ENCODE assay signal across 27 cellular contexts in the genomic region with DNA sequence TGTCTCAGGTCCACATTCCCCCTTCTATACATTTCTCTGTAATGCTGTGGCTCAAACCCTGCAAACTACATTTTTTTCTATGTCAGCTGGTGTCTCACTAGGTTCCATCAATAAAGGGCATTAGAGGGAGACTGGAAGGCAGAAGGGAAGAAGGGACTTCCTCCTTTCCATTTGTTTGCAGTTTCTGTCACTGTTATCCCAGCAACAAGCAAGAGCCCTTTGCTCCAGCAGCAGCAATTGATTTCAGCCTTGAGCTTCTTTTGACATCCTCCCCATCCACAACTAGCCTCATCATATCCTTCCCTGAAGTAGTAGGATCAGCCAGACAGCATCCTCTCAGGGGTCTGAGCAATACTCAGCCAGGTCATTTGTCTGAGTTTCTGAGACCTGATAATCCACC. TPM values are rescaled to one million over a fixed set of nuclear protein-coding genes. Genes with fewer than 3 reads are reported as not detected.
DNase-seq lines count a peak whose midpoint lies in the region; TF ChIP-seq lines count a peak whose summit lies in the region.
"Had no signal": no experiment of that assay in that cellular context is flagged by ENCODE, and none has a peak within 500 bp of the region (broad histone marks: within the 10 kb centered on the region; RNA-seq: fewer than 3 reads in every experiment).

No MANE protein-coding gene starts in this region.

- H2AFZ ChIP-seq in H9 (ENCODE audit: low read length) = no peak overlapping the region
- H2AFZ ChIP-seq: neural progenitor cell, parathyroid adenoma had no signal

- H4K8ac ChIP-seq in H9 (replicated peaks; ENCODE audit: insufficient read length, low read depth, low read length) = no peak overlapping the region

- H4K5ac ChIP-seq in H9 (ENCODE audit: insufficient read length, low read depth, low read length) = no peak overlapping the region

- peaks cover 20 to 33% of the 10 kb centered on the region in 2 experiments for H3K4me1 Mint-ChIP-seq in H9
- peaks cover 53% of the 10 kb centered on the region for H3K4me1 Mint-ChIP-seq in endothelial cell (ENCODE audit: unreplicated experiment)

- DNase-seq in CD1c-positive myeloid dendritic cell (ENCODE audit: extremely low spot score) (peak; percentile 19), H9 (no peak), NOMO-1 treated with DMSO at 0.1 percent for 48 hours (lab: John Stamatoyannopoulos, UW; ENCODE audit: unreplicated experiment) (peak; percentile 42), endothelial cell (ENCODE audit: low spot score) (no peak), MG63 (no peak), AG08396 (ENCODE audit: low spot score) (no peak)
- DNase-seq in stimulated activated CD4-positive, alpha-beta T cell treated with anti-CD3 and anti-CD28 coated beads, Interleukin-2, amount 100 ng/mL, for 24 hours = no peak
- DNase-seq: activated CD4-positive, alpha-beta T cell treated with anti-CD3 and anti-CD28 coated beads for 1 hour; activated CD8-positive, alpha-beta T cell treated with anti-CD3 and anti-CD28 coated beads, Interleukin-2, amount 10 ng/mL, durations not matched to agents 7 days and 5 days; activated effector memory CD4-positive, alpha-beta T cell treated with anti-CD3 and anti-CD28 coated beads, Interleukin-2, amount 50 U/mL, for 16 hours; activated naive CD8-positive, alpha-beta T cell treated with anti-CD3 and anti-CD28 coated beads for 36 hours; aorta; CD4-positive, alpha-beta memory T cell; endodermal cell; esophagus squamous epithelium; foreskin melanocyte; HFFc6; MM.1S; NCI-H510A; right cardiac atrium; T-helper 2 cell had no signal

- no peak overlapping the region for H3K4me2 ChIP-seq in H9 (ENCODE audit: insufficient read depth, insufficient read length, low read length)
- H3K4me2 ChIP-seq: neural progenitor cell had no signal

- no peak overlapping the region for H2BK5ac ChIP-seq in H9 (ENCODE audit: insufficient read length, low read length)

- H3K23me2 ChIP-seq in H9 (ENCODE audit: insufficient read length, low read depth, low read length, poor library complexity, severe bottlenecking) = peaks cover 6% of the 10 kb centered on the region

- no peak overlapping the region for H2BK20ac ChIP-seq in H9 (ENCODE audit: low read depth, low read length, poor library complexity, severe bottlenecking)

- H3K4me3 ChIP-seq in MG63 = no peak overlapping the region
- H3K4me3 ChIP-seq: cardiac muscle cell, esophagus squamous epithelium, neural progenitor cell, SK-N-MC had no signal

- H3K79me1 ChIP-seq in H9 (ENCODE audit: insufficient read depth, low read depth, low read length, poor library complexity, severe bottlenecking) = peaks cover 3% of the 10 kb centered on the region

- TF ChIP-seq CTCF in H9 (conservative IDR thresholded peaks at IDR 0.05) = no peak
- TF ChIP-seq CTCF in endothelial cell (IDR thresholded peaks at IDR 0.05; ENCODE audit: unreplicated experiment) = no peak

- H3K9me3 Mint-ChIP-seq in H9 (no peaks in the 10 kb centered on the region), endothelial cell (ENCODE audit: unreplicated experiment) (no peaks in the 10 kb centered on the region)
- H3K9me3 Mint-ChIP-seq: endodermal cell, HFFc6, IgD-negative memory B cell, type B pancreatic cell had no signal

- no peak overlapping the region for H3K4ac ChIP-seq in H9 (ENCODE audit: low read depth, low read length)

- H4K91ac ChIP-seq in H9 (ENCODE audit: insufficient read length, low read depth, low read length) = no peak overlapping the region

- no peak overlapping the region for H2BK120ac ChIP-seq in H9 (ENCODE audit: low read depth, low read length, poor library complexity, severe bottlenecking)

- H3K36me3 ChIP-seq in MG63 = peaks cover 18% of the 10 kb centered on the region
- H3K36me3 ChIP-seq: cardiac muscle cell had no signal

- no peaks in the 10 kb centered on the region for H3K27me3 ChIP-seq in H9 (ENCODE audit: insufficient read depth, low read length)
- no peaks in the 10 kb centered on the region for H3K27me3 ChIP-seq in MG63
- H3K27me3 ChIP-seq: cardiac muscle cell, esophagus squamous epithelium, neural progenitor cell had no signal

- no peak overlapping the region for H3K27ac ChIP-seq in H9 (ENCODE audit: insufficient read length, low read depth, low read length)
- H3K27ac ChIP-seq: cardiac muscle cell, esophagus squamous epithelium, neural progenitor cell, parathyroid adenoma, SK-N-MC had no signal

- no peak overlapping the region for H2AK5ac ChIP-seq in H9 (ENCODE audit: insufficient read length, low read length)

- H3K4me3 Mint-ChIP-seq in H9 (no peak overlapping the region), endothelial cell (ENCODE audit: unreplicated experiment) (no peak overlapping the region)
- H3K4me3 Mint-ChIP-seq: activated CD8-positive, alpha-beta T cell treated with anti-CD3 and anti-CD28 coated beads, Interleukin-2, amount 10 ng/mL, durations not matched to agents 7 days and 5 days; activated naive CD8-positive, alpha-beta T cell treated with anti-CD3 and anti-CD28 coated beads for 36 hours; endodermal cell; HFFc6; neural progenitor cell; type B pancreatic cell had no signal

- peaks cover 2% of the 10 kb centered on the region; the same call in 1 of the 2 replicates for H3K4me1 ChIP-seq in H9 (ENCODE audit: insufficient read depth, low read length)

- H3K36me3 Mint-ChIP-seq in H9 (ENCODE audit: insufficient read depth in 1 of 3, low read depth in 3 of 3) (peaks cover 10 to 21% (median 14%) of the 10 kb centered on the region in 3 experiments; a peak in 6 of 7 replicates), endothelial cell (ENCODE audit: low read depth, unreplicated experiment) (peaks cover 9% of the 10 kb centered on the region)

- no peak overlapping the region for H3K18ac ChIP-seq in H9 (ENCODE audit: insufficient read length, low read depth, low read length)

- no peaks in the 10 kb centered on the region for H3K79me2 ChIP-seq in H9 (ENCODE audit: insufficient read depth, low read length)

- no peaks in the 10 kb centered on the region for H3K9me3 ChIP-seq in H9 (ENCODE audit: control insufficient read depth, low read depth, low read length)
- H3K9me3 ChIP-seq in MG63 = no peaks in the 10 kb centered on the region
- H3K9me3 ChIP-seq: esophagus squamous epithelium had no signal

- H3K9ac ChIP-seq in H9 (ENCODE audit: extremely low read depth, insufficient read length, low read length) = no peak overlapping the region
- H3K9ac ChIP-seq: neural progenitor cell, parathyroid adenoma had no signal

- no peak overlapping the region for H2BK15ac ChIP-seq in H9 (ENCODE audit: low read depth, low read length)

- H3K56ac ChIP-seq in H9 (ENCODE audit: insufficient read length, low read depth, low read length) = no peak overlapping the region

- peak overlapping the region in 2 of 3 experiments; percentile 6 to 65; a peak in 2 of 7 replicates for H3K27ac Mint-ChIP-seq in H9
- H3K27ac Mint-ChIP-seq in endothelial cell (ENCODE audit: unreplicated experiment) = peak overlapping the region; percentile 90
- H3K27ac Mint-ChIP-seq: activated naive CD8-positive, alpha-beta T cell treated with anti-CD3 and anti-CD28 coated beads for 36 hours; endodermal cell; HFFc6; neural progenitor cell; type B pancreatic cell had no signal

- no peak overlapping the region for H2BK12ac ChIP-seq in H9 (ENCODE audit: insufficient read length, low read depth, low read length)

- H3T11ph ChIP-seq in H9 (ENCODE audit: low read length) = no peak overlapping the region

- H3K27me3 Mint-ChIP-seq in H9 (ENCODE audit: low read depth) = no peaks in the 10 kb centered on the region
- H3K27me3 Mint-ChIP-seq in endothelial cell (ENCODE audit: unreplicated experiment) = no peaks in the 10 kb centered on the region
- H3K27me3 Mint-ChIP-seq: activated naive CD8-positive, alpha-beta T cell treated with anti-CD3 and anti-CD28 coated beads for 36 hours; CD4-positive, alpha-beta memory T cell; IgD-negative memory B cell; type B pancreatic cell had no signal

- H4K20me1 ChIP-seq in H9 (ENCODE audit: control insufficient read depth, insufficient read depth, insufficient read length) = no peaks in the 10 kb centered on the region

- no peak overlapping the region for H3K23ac ChIP-seq in H9 (ENCODE audit: insufficient read length, low read depth, low read length)

- no peak overlapping the region for H3K14ac ChIP-seq in H9 (ENCODE audit: insufficient read depth, low read length)

RNA-seq across cellular contexts. Expression of a gene that starts 5.3 kb away (rescaled TPM):
- 26.4 and 27.5 TPM in 2 replicates for total RNA-seq in H9 (2021)
- total RNA-seq in endothelial cell (ENCODE audit: unreplicated experiment) = 53.9 TPM
- total RNA-seq in MG63 (2014; rRNA removed; shearing (Covaris generic); ENCODE audit: low replicate concordance) = 48.6 and 107 TPM in 2 replicates

RNA-seq across cellular contexts. Expression of a gene that starts 37.7 kb away (rescaled TPM):
- total RNA-seq in H9 (2021) = 5.4 and 6.6 TPM in 2 replicates
- total RNA-seq in endothelial cell (ENCODE audit: unreplicated experiment) = 8.2 TPM
- total RNA-seq in MG63 (2014; rRNA removed; shearing (Covaris generic); ENCODE audit: low replicate concordance) = 6.7 and 8.9 TPM in 2 replicates

Comparison
In these comparisons a context has a peak if more than half of its experiments do, and no peak if none do; other contexts are left out.
1. DNase-seq: peak in CD1c-positive myeloid dendritic cell (single experiment) and NOMO-1 treated with DMSO at 0.1 percent for 48 hours (single experiment); none in H9 (single experiment), endothelial cell (single experiment), MG63 (single experiment), AG08396 (single experiment) and stimulated activated CD4-positive, alpha-beta T cell treated with anti-CD3 and anti-CD28 coated beads, Interleukin-2, amount 100 ng/mL, for 24 hours (0 of 2).